In the genomic region with DNA sequence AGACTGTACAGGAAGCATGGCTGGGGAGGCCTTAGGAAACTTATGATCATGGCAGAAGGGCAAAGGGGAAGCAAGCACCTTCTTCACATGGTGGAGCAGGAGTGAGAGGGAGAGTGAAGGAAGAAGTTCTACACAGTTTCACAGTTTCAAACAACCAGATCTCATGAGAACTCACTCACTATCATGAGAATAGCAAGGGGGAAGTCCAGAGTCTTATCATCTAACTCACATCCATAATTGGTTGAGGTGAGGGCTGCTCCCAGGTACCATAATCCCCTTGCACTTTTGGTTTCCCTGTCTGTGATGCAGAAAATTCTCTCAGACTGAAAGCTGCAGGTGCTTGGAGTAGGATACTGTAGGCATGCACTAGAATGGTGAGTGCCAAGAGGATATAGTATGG, we compare ENCODE assay signal across 30 cellular contexts.
"Had no signal": no experiment of that assay in that cellular context is flagged by ENCODE, and none has a peak within 500 bp of the region (broad histone marks: within the 10 kb centered on the region; RNA-seq: fewer than 3 reads in every experiment).

No MANE protein-coding gene starts in this region.

- H3K4me1 ChIP-seq: colonic mucosa, left lung, parathyroid adenoma, upper lobe of right lung, uterus had no signal

- H3K27me3 Mint-ChIP-seq: dendritic cell treated with granulocyte-macrophage colony-stimulating factor and Interleukin-4, amounts not matched to agents 40 ng/mL and 50 ng/mL, for 4 days had no signal

- H3K9me3 ChIP-seq: colonic mucosa, esophagus squamous epithelium, left lung, mucosa of descending colon, right lobe of liver, thoracic aorta, transverse colon, upper lobe of right lung, uterus had no signal

- H3K4me1 Mint-ChIP-seq: mesothelial cell of epicardium, nephron had no signal

- H3K4me3 ChIP-seq: colonic mucosa, esophagus squamous epithelium, heart right ventricle, left lung, mucosa of descending colon, neural progenitor cell, right lobe of liver, thoracic aorta, transverse colon, upper lobe of right lung, uterus had no signal

- H3K4me3 Mint-ChIP-seq: dendritic cell treated with granulocyte-macrophage colony-stimulating factor and Interleukin-4, amounts not matched to agents 40 ng/mL and 50 ng/mL, for 4 days; endodermal cell; mesothelial cell of epicardium; nephron; neural progenitor cell had no signal

- H3K9me3 Mint-ChIP-seq: dendritic cell treated with granulocyte-macrophage colony-stimulating factor and Interleukin-4, amounts not matched to agents 40 ng/mL and 50 ng/mL, for 4 days; endodermal cell had no signal

- H2AFZ ChIP-seq: neural progenitor cell, parathyroid adenoma had no signal

- DNase-seq: colonic mucosa; effector CD8-positive, alpha-beta T cell; endodermal cell; esophagus squamous epithelium; foreskin melanocyte; glutamatergic neuron; heart right ventricle; hippocampal formation; left cardiac atrium; left lung; mesenchymal stem cell; mucosa of descending colon; naive B cell; right lobe of liver; small intestine; stimulated activated CD4-positive, alpha-beta T cell treated with anti-CD3 and anti-CD28 coated beads, Interleukin-15, amount 100 ng/mL, for 24 hours; stimulated activated CD4-positive, alpha-beta T cell treated with anti-CD3 and anti-CD28 coated beads, Interleukin-2, amount 100 ng/mL, for 48 hours; stimulated activated naive CD4-positive, alpha-beta T cell; substantia nigra; transverse colon; upper lobe of right lung; uterus had no signal

- H3K27me3 ChIP-seq: colonic mucosa, esophagus squamous epithelium, heart right ventricle, left lung, neural progenitor cell, right lobe of liver, transverse colon, upper lobe of right lung, uterus had no signal

- H3K9ac ChIP-seq: neural progenitor cell, parathyroid adenoma had no signal

- H3K4me2 ChIP-seq: neural progenitor cell had no signal

- H3K27ac Mint-ChIP-seq: dendritic cell treated with granulocyte-macrophage colony-stimulating factor and Interleukin-4, amounts not matched to agents 40 ng/mL and 50 ng/mL, for 4 days; endodermal cell; mesothelial cell of epicardium; nephron; neural progenitor cell; progenitor cell of endocrine pancreas had no signal

- H3K36me3 ChIP-seq: colonic mucosa, esophagus squamous epithelium, heart right ventricle, left lung, neural progenitor cell, right lobe of liver, thoracic aorta, transverse colon, upper lobe of right lung, uterus had no signal

- ATAC-seq: heart right ventricle, left cardiac atrium, left lung, mucosa of descending colon, right lobe of liver, upper lobe of right lung had no signal

- H3K79me2 ChIP-seq: parathyroid adenoma had no signal

- FAIRE-seq: islet of Langerhans, small intestine had no signal

- H3K27ac ChIP-seq: colonic mucosa, esophagus squamous epithelium, heart right ventricle, left lung, neural progenitor cell, parathyroid adenoma, right lobe of liver, thoracic aorta, transverse colon, upper lobe of right lung, uterus had no signal
